Comparison of ENCODE assay signal across 9 cellular contexts in genomic region chr4:83074086-83074704, GRCh38. TPM values are rescaled to one million over a fixed set of nuclear protein-coding genes. Genes with fewer than 3 reads are reported as not detected.
DNase-seq lines count a peak whose midpoint lies in the region; TF ChIP-seq lines count a peak whose summit lies in the region.
"Had no signal": no experiment of that assay in that cellular context is flagged by ENCODE, and none has a peak within 500 bp of the region (broad histone marks: within the 10 kb centered on the region; RNA-seq: fewer than 3 reads in every experiment).

No MANE protein-coding gene starts in this region.

- peaks cover 28 to 38% of the 10 kb centered on the region in 2 donors for H3K4me1 Mint-ChIP-seq in immature natural killer cell

- peaks cover 21 to 35% (median 32%) of the 10 kb centered on the region in 3 donors for H3K36me3 Mint-ChIP-seq in immature natural killer cell

- in situ Hi-C loops in HAP-1 (cut with MboI; ENCODE audit: low sequenced_read_pairs), result no loop called here
- in situ Hi-C loops in SK-MEL-5 (cut with HindIII; ENCODE audit: low pct_unique_long_range_greater_than_20kb, low sequenced_read_pairs), result no loop called here
- in situ Hi-C loops in astrocyte of the spinal cord (cut with HindIII; ENCODE audit: low sequenced_read_pairs), result no loop called here

- no peaks in the 10 kb centered on the region for H3K9me3 Mint-ChIP-seq in immature natural killer cell

- peak overlapping the region; percentile 74 to 87 (median 82) for H3K27ac Mint-ChIP-seq in immature natural killer cell

- peaks cover 13% of the 10 kb centered on the region for H3K36me3 ChIP-seq in HAP-1 (replicated peaks)

- DNase-seq in activated effector memory CD4-positive, alpha-beta T cell treated with anti-CD3 and anti-CD28 coated beads, Interleukin-2, amount 50 U/mL, for 16 hours, result peak; percentile 73
- DNase-seq in activated effector memory CD4-positive, alpha-beta T cell treated with Interleukin-2 at 50 U/mL for 16 hours, result no peak
- DNase-seq in HAP-1 (ENCODE audit: low spot score in 2 of 2) (peak; percentile 68 to 74), LoVo (ENCODE audit: low spot score) (peak; percentile 74), SK-MEL-5 (ENCODE audit: low read depth, low spot score) (peak; percentile 82), astrocyte of the spinal cord (ENCODE audit: low read depth, low spot score) (peak; percentile 82), immature natural killer cell (peak; percentile 84 to 86 (median 85))
- DNase-seq in stimulated activated CD4-positive, alpha-beta T cell treated with anti-CD3 and anti-CD28 coated beads, Interleukin-4, amount 100 ng/mL, for 24 hours, result peak; percentile 74

- H3K9me3 ChIP-seq in HAP-1, result no peaks in the 10 kb centered on the region

- H3K4me3 Mint-ChIP-seq in immature natural killer cell, result peak overlapping the region; percentile 71 to 90 (median 84)

- H3K27me3 Mint-ChIP-seq in immature natural killer cell (ENCODE audit: low read depth in 3 of 3), result peaks cover 0 to 6% (median 3%) of the 10 kb centered on the region in 3 donors

- no peaks in the 10 kb centered on the region for H3K27me3 ChIP-seq in HAP-1 (ENCODE audit: low read depth)

- no peaks in the 10 kb centered on the region for H3K4me1 ChIP-seq in HAP-1

- peak; percentile 74 for TF ChIP-seq CTCF in astrocyte of the spinal cord (IDR thresholded peaks at IDR 0.05; ENCODE audit: low read depth, low read length)

- no peak overlapping the region for H3K4me3 ChIP-seq in HAP-1
- H3K4me3 ChIP-seq in astrocyte of the spinal cord (ENCODE audit: low read depth, low read length), result no peak overlapping the region
- H3K4me3 ChIP-seq: skin epidermis had no signal

RNA-seq across cellular contexts. Expression of gene COPS4, which starts 39.2 kb away (rescaled TPM):
- total RNA-seq in SK-MEL-5 (2014; rRNA removed; shearing (Covaris generic)), result 52.8 and 56.7 TPM in 2 replicates
- polyA plus RNA-seq in SK-MEL-5 (2015; cell fraction: cytosol; rRNA removed), result 19.1 and 27.7 TPM in 2 replicates
- polyA plus RNA-seq in SK-MEL-5 (2015; cell fraction: nucleus; rRNA removed), result 12.7 and 19.2 TPM in 2 replicates
- 10 to 100 TPM; 61.0 to 90.6 (median 71.1) TPM for polyA plus RNA-seq in immature natural killer cell

RNA-seq across cellular contexts. Expression of gene PLAC8, which starts 40.3 kb away (rescaled TPM):
- not detected in 2 replicates for total RNA-seq in SK-MEL-5 (2014; rRNA removed; shearing (Covaris generic))
- not detected in 2 replicates for polyA plus RNA-seq in SK-MEL-5 (2015; cell fraction: cytosol; rRNA removed)
- polyA plus RNA-seq in SK-MEL-5 (2015; cell fraction: nucleus; rRNA removed), result not detected in 2 replicates
- 1,000 to 10,000 TPM; 1,450 to 1,724 (median 1,466) TPM for polyA plus RNA-seq in immature natural killer cell
